ENCODE assay signal across 1 cellular context in the genomic region with DNA sequence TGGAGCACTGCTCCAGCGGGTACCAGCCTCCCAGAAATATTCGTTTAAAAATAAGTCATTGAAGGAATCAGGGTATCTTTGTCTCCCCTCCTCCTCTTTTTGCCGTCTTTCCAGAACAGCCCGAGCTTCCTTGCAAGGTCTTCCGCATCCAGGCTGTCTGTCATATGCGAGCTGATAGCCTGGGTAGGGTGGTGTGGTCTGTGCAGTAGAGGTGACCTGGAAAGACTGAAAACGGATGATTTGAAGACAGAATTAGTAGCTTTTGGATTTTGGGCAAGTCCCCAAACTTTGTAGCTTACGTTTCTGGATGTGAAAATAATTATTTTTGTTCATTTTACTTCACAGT.
TF ChIP-seq lines count a peak whose summit lies in the region.

No MANE protein-coding gene starts in this region.

TF ChIP-seq in H1, 55 proteins besides CTCF, POLR2A, EP300 and RAD21:
- TF ChIP-seq BRCA1 (IDR thresholded peaks at IDR 0.05; ENCODE audit: low read depth, low read length): no peak
- no peak for TF ChIP-seq GTF2F1 (IDR thresholded peaks at IDR 0.05; ENCODE audit: borderline replicate concordance, low read depth, low read length)
- no peak for TF ChIP-seq E2F6 (IDR thresholded peaks at IDR 0.05)
- no peak for TF ChIP-seq CEBPB (IDR thresholded peaks at IDR 0.05; ENCODE audit: low read depth, low read length)
- no peak for TF ChIP-seq ZNF274 (IDR thresholded peaks at IDR 0.05; ENCODE audit: borderline replicate concordance, extremely low read depth, low read length)
- no peak for TF ChIP-seq EGR1 (IDR thresholded peaks at IDR 0.05; ENCODE audit: borderline replicate concordance, low read depth, low read length)
- TF ChIP-seq, protein P1, sequence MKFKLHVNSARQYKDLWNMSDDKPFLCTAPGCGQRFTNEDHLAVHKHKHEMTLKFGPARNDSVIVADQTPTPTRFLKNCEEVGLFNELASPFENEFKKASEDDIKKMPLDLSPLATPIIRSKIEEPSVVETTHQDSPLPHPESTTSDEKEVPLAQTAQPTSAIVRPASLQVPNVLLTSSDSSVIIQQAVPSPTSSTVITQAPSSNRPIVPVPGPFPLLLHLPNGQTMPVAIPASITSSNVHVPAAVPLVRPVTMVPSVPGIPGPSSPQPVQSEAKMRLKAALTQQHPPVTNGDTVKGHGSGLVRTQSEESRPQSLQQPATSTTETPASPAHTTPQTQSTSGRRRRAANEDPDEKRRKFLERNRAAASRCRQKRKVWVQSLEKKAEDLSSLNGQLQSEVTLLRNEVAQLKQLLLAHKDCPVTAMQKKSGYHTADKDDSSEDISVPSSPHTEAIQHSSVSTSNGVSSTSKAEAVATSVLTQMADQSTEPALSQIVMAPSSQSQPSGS (IDR thresholded peaks at IDR 0.05; ENCODE audit: low read length): no peak
- no peak for TF ChIP-seq HDAC2 (IDR thresholded peaks at IDR 0.05; ENCODE audit: borderline replicate concordance in 1 of 2, low read depth in 2 of 2, low read length in 2 of 2)
- no peak for TF ChIP-seq POLR2AphosphoS5 (IDR thresholded peaks at IDR 0.05; ENCODE audit: low read depth, low read length)
- TF ChIP-seq SIN3A (conservative IDR thresholded peaks at IDR 0.05 in 1 of 2, IDR thresholded peaks at IDR 0.05 in 1 of 2; ENCODE audit: low read depth in 1 of 2, low read length in 2 of 2): no peak
- TF ChIP-seq TEAD4 (IDR thresholded peaks at IDR 0.05; ENCODE audit: low read depth, low read length): no peak
- no peak for TF ChIP-seq SIX5 (IDR thresholded peaks at IDR 0.05; ENCODE audit: low read depth, low read length)
- no peak for TF ChIP-seq JUND (IDR thresholded peaks at IDR 0.05; ENCODE audit: low read length)
- no peak for TF ChIP-seq JUN (IDR thresholded peaks at IDR 0.05; ENCODE audit: low read depth, low read length)
- TF ChIP-seq SAP30 (IDR thresholded peaks at IDR 0.05; ENCODE audit: insufficient read depth, insufficient replicate concordance, low read length): no peak
- TF ChIP-seq BCL11A (IDR thresholded peaks at IDR 0.05; ENCODE audit: low read depth in 2 of 2, low read length in 2 of 2): no peak
- no peak for TF ChIP-seq RNF2 (IDR thresholded peaks at IDR 0.05; ENCODE audit: borderline replicate concordance, low read depth, low read length, missing control alignments, poor library complexity, severe bottlenecking)
- no peak for TF ChIP-seq SRF (IDR thresholded peaks at IDR 0.05; ENCODE audit: low read depth, low read length)
TF ChIP-seq in H1: peak in this region for 0.
